Comparison of ENCODE assay signal across 14 cellular contexts in genomic region chrX:130625381-130625780, GRCh38.
"Had no signal": no experiment of that assay in that cellular context is flagged by ENCODE, and none has a peak within 500 bp of the region (broad histone marks: within the 10 kb centered on the region; RNA-seq: fewer than 3 reads in every experiment).

No MANE protein-coding gene starts in this region.

- H3K27me3 Mint-ChIP-seq: naive B cell had no signal

- H3K4me3 Mint-ChIP-seq: activated CD8-positive, alpha-beta T cell treated with anti-CD3 and anti-CD28 coated beads, Interleukin-2, amount 10 ng/mL, durations not matched to agents 7 days and 5 days; naive B cell had no signal

- H3K9me3 Mint-ChIP-seq: naive B cell had no signal

- ATAC-seq: activated CD8-positive, alpha-beta T cell treated with anti-CD3 and anti-CD28 coated beads, Interleukin-2, amount 10 ng/mL, durations not matched to agents 7 days and 5 days; body of pancreas; lower lobe of right lung; upper lobe of right lung had no signal

- H3K9me3 ChIP-seq: body of pancreas, lower lobe of right lung, suprapubic skin, upper lobe of right lung had no signal

- H3K36me3 Mint-ChIP-seq: naive B cell had no signal

- H3K27ac ChIP-seq: body of pancreas, lower lobe of right lung, suprapubic skin, upper lobe of right lung had no signal

- H3K27me3 ChIP-seq: body of pancreas, suprapubic skin, upper lobe of right lung had no signal

- H3K27ac Mint-ChIP-seq: activated CD8-positive, alpha-beta T cell treated with anti-CD3 and anti-CD28 coated beads, Interleukin-2, amount 10 ng/mL, durations not matched to agents 7 days and 5 days; naive B cell had no signal

- DNase-seq: activated CD4-positive, alpha-beta T cell treated with anti-CD3 and anti-CD28 coated beads for 48 hours; activated CD8-positive, alpha-beta memory T cell treated with anti-CD3 and anti-CD28 coated beads, Interleukin-2, amount 50 U/mL, for 48 hours; activated CD8-positive, alpha-beta T cell treated with anti-CD3 and anti-CD28 coated beads, Interleukin-2, amount 10 ng/mL, durations not matched to agents 7 days and 5 days; activated naive CD4-positive, alpha-beta T cell treated with Interleukin-2 at 50 U/mL for 16 hours; body of pancreas; effector memory CD4-positive, alpha-beta T cell; lower lobe of right lung; midbrain; naive B cell; stimulated activated CD4-positive, alpha-beta T cell treated with anti-CD3 and anti-CD28 coated beads, Interleukin-2, amount 100 ng/mL, for 48 hours; stimulated activated naive CD4-positive, alpha-beta T cell treated with Interleukin-2 at 50 U/mL for 16 hours; T-helper 1 cell; upper lobe of right lung had no signal

- H3K4me1 ChIP-seq: body of pancreas, lower lobe of right lung, suprapubic skin, upper lobe of right lung had no signal

- H3K36me3 ChIP-seq: suprapubic skin, upper lobe of right lung had no signal

- H3K4me3 ChIP-seq: body of pancreas, lower lobe of right lung, suprapubic skin, upper lobe of right lung had no signal
